In genomic region chr9:137674307-137675305, GRCh38 we compare ENCODE assay signal across 11 cellular contexts. TPM values are rescaled to one million over a fixed set of nuclear protein-coding genes. Genes with fewer than 3 reads are reported as not detected.
DNase-seq lines count a peak whose midpoint lies in the region; ATAC-seq and TF ChIP-seq lines count a peak whose summit lies in the region.
"Had no signal": no experiment of that assay in that cellular context is flagged by ENCODE, and none has a peak within 500 bp of the region (broad histone marks: within the 10 kb centered on the region; RNA-seq: fewer than 3 reads in every experiment).

No MANE protein-coding gene starts in this region.

- H2BK15ac ChIP-seq in mesendoderm (replicated peaks; ENCODE audit: low read depth), result no peak overlapping the region

- no peaks in the 10 kb centered on the region for H3K27me3 ChIP-seq in right atrium auricular region
- no peaks in the 10 kb centered on the region for H3K27me3 ChIP-seq in mesendoderm (ENCODE audit: insufficient read depth, low read length, poor library complexity)
- H3K27me3 ChIP-seq in transverse colon, result no peaks in the 10 kb centered on the region

- peak overlapping the region; percentile 45 for H3K56ac ChIP-seq in mesendoderm (ENCODE audit: low read length)

- H2BK120ac ChIP-seq in mesendoderm (ENCODE audit: low read depth, low read length), result no peak overlapping the region

- peaks cover 25% of the 10 kb centered on the region for H3K79me1 ChIP-seq in mesendoderm (ENCODE audit: low read length)

- H3K23ac ChIP-seq in mesendoderm (ENCODE audit: low read length), result no peak overlapping the region

- H3K36me3 Mint-ChIP-seq in central memory CD8-positive, alpha-beta T cell (ENCODE audit: insufficient read depth), result peaks cover 8% of the 10 kb centered on the region

- H3K27me3 Mint-ChIP-seq in central memory CD8-positive, alpha-beta T cell, result no peaks in the 10 kb centered on the region
- H3K27me3 Mint-ChIP-seq: activated naive CD8-positive, alpha-beta T cell treated with anti-CD3 and anti-CD28 coated beads, Interleukin-2, amount 50 U/mL, for 24 hours had no signal

- H3K27ac Mint-ChIP-seq in central memory CD8-positive, alpha-beta T cell (ENCODE audit: low read depth), result peak overlapping the region; percentile 54

- H3K4me3 ChIP-seq in right atrium auricular region, result no peak overlapping the region
- H3K4me3 ChIP-seq in mesendoderm (ENCODE audit: low read length), result no peak overlapping the region
- H3K4me3 ChIP-seq in transverse colon, result no peak overlapping the region

- H3K27ac ChIP-seq in right atrium auricular region, result peak overlapping the region in 1 of 2 donors; percentile 23
- peak overlapping the region; percentile 16 for H3K27ac ChIP-seq in mesendoderm (ENCODE audit: low read depth, low read length)
- H3K27ac ChIP-seq in transverse colon, result peak overlapping the region; percentile 21 to 59 (median 37)

- H3K79me2 ChIP-seq in mesendoderm (ENCODE audit: control insufficient read depth, insufficient read depth, low read length), result peaks cover 55% of the 10 kb centered on the region

- no peak overlapping the region for H4K8ac ChIP-seq in mesendoderm (ENCODE audit: low read depth, low read length)

- ATAC-seq in Right ventricle myocardium inferior (peak; percentile 41), HG02884 (IDR thresholded peaks at IDR 0.05; ENCODE audit: unreplicated experiment) (no peak)
- no peak for ATAC-seq in central memory CD8-positive, alpha-beta T cell (replicated peaks; ENCODE audit: extremely low read depth, poor library complexity, severe bottlenecking)
- ATAC-seq: activated naive CD8-positive, alpha-beta T cell treated with anti-CD3 and anti-CD28 coated beads, Interleukin-2, amount 50 U/mL, for 24 hours had no signal

- TF ChIP-seq CTCF in right atrium auricular region (IDR thresholded peaks at IDR 0.05) (no peak), transverse colon (IDR thresholded peaks at IDR 0.05) (no peak)

- H3K9me3 Mint-ChIP-seq in central memory CD8-positive, alpha-beta T cell, result no peaks in the 10 kb centered on the region
- H3K9me3 Mint-ChIP-seq: activated naive CD8-positive, alpha-beta T cell treated with anti-CD3 and anti-CD28 coated beads, Interleukin-2, amount 50 U/mL, for 24 hours had no signal

- peak overlapping the region; percentile 41 for H3K9ac ChIP-seq in mesendoderm (ENCODE audit: low read length)

- in situ Hi-C loops in transverse colon (cut with MboI; ENCODE audit: low pct_ligation_motif_present in 1 of 4, low pct_unique_long_range_greater_than_20kb in 1 of 4, low sequenced_read_pairs in 3 of 4), result no loop called here

- H2BK5ac ChIP-seq in mesendoderm (ENCODE audit: low read length), result no peak overlapping the region

- H3K36me3 ChIP-seq in right atrium auricular region, result no peaks in the 10 kb centered on the region
- H3K36me3 ChIP-seq in mesendoderm (ENCODE audit: control insufficient read depth, insufficient read depth, low read length), result no peaks in the 10 kb centered on the region
- H3K36me3 ChIP-seq in transverse colon, result no peaks in the 10 kb centered on the region

- DNase-seq in Right ventricle myocardium inferior (ENCODE audit: missing footprints), result no peak
- no peak for DNase-seq in right atrium auricular region (ENCODE audit: low spot score)
- no peak for DNase-seq in central memory CD8-positive, alpha-beta T cell (ENCODE audit: low spot score in 2 of 2)
- DNase-seq in mesendoderm, result peak; percentile 67
- DNase-seq in transverse colon, result no peak
- no peak for DNase-seq in NCI-H748 (lab: John Stamatoyannopoulos, UW; ENCODE audit: unreplicated experiment)
- no peak for DNase-seq in amniotic stem cell (lab: John Stamatoyannopoulos, UW)
- DNase-seq: activated naive CD8-positive, alpha-beta T cell treated with anti-CD3 and anti-CD28 coated beads, Interleukin-2, amount 50 U/mL, for 24 hours; DMS53; RPMI8226 had no signal

- H3K4ac ChIP-seq in mesendoderm (ENCODE audit: low read depth, low read length), result no peak overlapping the region

- H3K9me3 ChIP-seq in right atrium auricular region (no peaks in the 10 kb centered on the region), transverse colon (no peaks in the 10 kb centered on the region)

- TF ChIP-seq EP300 in transverse colon (IDR thresholded peaks at IDR 0.05; ENCODE audit: low read depth), result no peak

- no peak overlapping the region for H2AK5ac ChIP-seq in mesendoderm (ENCODE audit: low read length)

- intact Hi-C loops in Right ventricle myocardium inferior (cut with DNase I) (no loop called here), transverse colon (cut with DNase I; ENCODE audit: low total_unique reads) (no loop called here)

- H4K5ac ChIP-seq in mesendoderm (ENCODE audit: low read length), result no peak overlapping the region

- no CpG with 5 or more reads among the region's 20 CpGs for WGBS in mesendoderm (ENCODE audit: extremely low coverage, insufficient coverage, low lambda C conversion rate)
- WGBS in transverse colon (ENCODE audit: low coverage in 1 of 2), 2 donors, result 76 to 85% methylated on average over 13 to 20 of the region's 20 CpGs

- H3K4me2 ChIP-seq in mesendoderm (ENCODE audit: low read length), result no peak overlapping the region

- H3K4me3 Mint-ChIP-seq in central memory CD8-positive, alpha-beta T cell, result no peak overlapping the region
- H3K4me3 Mint-ChIP-seq: activated naive CD8-positive, alpha-beta T cell treated with anti-CD3 and anti-CD28 coated beads, Interleukin-2, amount 50 U/mL, for 24 hours had no signal

- H3K4me1 ChIP-seq in right atrium auricular region, result peaks cover 0 to 42% of the 10 kb centered on the region in 2 donors
- peaks cover 17% of the 10 kb centered on the region for H3K4me1 ChIP-seq in mesendoderm (ENCODE audit: control insufficient read depth, low read depth, low read length)
- H3K4me1 ChIP-seq in transverse colon, result peaks cover 5 to 54% (median 30%) of the 10 kb centered on the region in 4 donors

- no peak overlapping the region for H3K18ac ChIP-seq in mesendoderm (ENCODE audit: low read length)

- no peak for TF ChIP-seq POLR2A in transverse colon (IDR thresholded peaks at IDR 0.05)

- peaks cover 36% of the 10 kb centered on the region for H3K4me1 Mint-ChIP-seq in central memory CD8-positive, alpha-beta T cell

RNA-seq across cellular contexts. Expression of gene EHMT1, which starts 55.8 kb away (rescaled TPM):
- total RNA-seq in Right ventricle myocardium inferior (30.5 TPM), right atrium auricular region (10 to 100 TPM; 24.1 to 34.6 TPM), transverse colon (100 to 1,000 TPM in 2 of 4 donors, 10 to 100 TPM in 2; 93.8 to 184 (median 139) TPM)
- polyA plus RNA-seq in mesendoderm (2013, experiment 1 of 2), result 64.8 TPM
- polyA plus RNA-seq in mesendoderm (2013, experiment 2 of 2), result 67.8 TPM
